ENCODE assay signal across 8 cellular contexts in the genomic region with DNA sequence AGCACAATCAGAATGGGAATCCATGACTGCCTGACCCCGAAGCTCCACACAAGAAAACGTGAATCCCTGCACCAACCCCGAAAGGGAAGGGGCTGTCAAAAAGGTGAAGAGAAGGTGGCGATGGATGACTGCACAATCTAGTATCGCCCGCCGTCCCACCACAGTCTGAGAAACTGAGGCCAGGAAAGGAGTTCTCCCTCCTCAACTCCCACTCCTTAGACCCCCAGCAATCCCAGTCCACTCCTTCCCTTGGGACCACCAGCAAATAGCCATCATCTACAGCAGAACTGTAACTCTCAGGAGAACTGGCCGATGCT. TPM values are rescaled to one million over a fixed set of nuclear protein-coding genes. Genes with fewer than 3 reads are reported as not detected.
A peak's percentile ranks its signal among the peaks of the same experiment; 100 is the strongest.
DNase-seq lines count a peak whose midpoint lies in the region; ATAC-seq and TF ChIP-seq lines count a peak whose summit lies in the region.

No MANE protein-coding gene starts in this region.

- intact Hi-C loops in left lung (cut with DNase I) (no loop called here), tibial artery (cut with DNase I; ENCODE audit: low total_unique reads) (no loop called here)

- no peaks in the 10 kb centered on the region for H3K9me3 ChIP-seq in left lung
- H3K9me3 ChIP-seq in tibial artery: no peaks in the 10 kb centered on the region

- H3K4me1 ChIP-seq in left lung (peaks cover 8 to 39% of the 10 kb centered on the region in 2 donors), tibial artery (peaks cover 0 to 24% (median 15%) of the 10 kb centered on the region in 4 donors)

- H3K27me3 ChIP-seq in left lung (no peaks in the 10 kb centered on the region), tibial artery (no peaks in the 10 kb centered on the region)

- H3K4me3 Mint-ChIP-seq in activated naive CD4-positive, alpha-beta T cell treated with anti-CD3 and anti-CD28 coated beads, Interleukin-2, amount 10 ng/mL, durations not matched to agents 7 days and 5 days: peak overlapping the region; percentile 87
- peak overlapping the region; percentile 98 for H3K4me3 Mint-ChIP-seq in activated naive CD8-positive, alpha-beta T cell treated with anti-CD3 and anti-CD28 coated beads, Interleukin-2, amount 50 U/mL, for 24 hours

- no peaks in the 10 kb centered on the region for H3K9me3 Mint-ChIP-seq in activated naive CD4-positive, alpha-beta T cell treated with anti-CD3 and anti-CD28 coated beads, Interleukin-2, amount 10 ng/mL, durations not matched to agents 7 days and 5 days
- no peaks in the 10 kb centered on the region for H3K9me3 Mint-ChIP-seq in activated naive CD8-positive, alpha-beta T cell treated with anti-CD3 and anti-CD28 coated beads, Interleukin-2, amount 50 U/mL, for 24 hours

- H3K27me3 Mint-ChIP-seq in activated naive CD4-positive, alpha-beta T cell treated with anti-CD3 and anti-CD28 coated beads, Interleukin-2, amount 10 ng/mL, durations not matched to agents 7 days and 5 days: peaks cover 6% of the 10 kb centered on the region
- no peaks in the 10 kb centered on the region for H3K27me3 Mint-ChIP-seq in activated naive CD8-positive, alpha-beta T cell treated with anti-CD3 and anti-CD28 coated beads, Interleukin-2, amount 50 U/mL, for 24 hours

- H3K27ac ChIP-seq in left lung: peak overlapping the region; percentile 36 to 80
- H3K27ac ChIP-seq in tibial artery: peak overlapping the region; percentile 64 to 82

- DNase-seq in activated naive CD4-positive, alpha-beta T cell treated with anti-CD3 and anti-CD28 coated beads, Interleukin-2, amount 10 ng/mL, durations not matched to agents 7 days and 5 days: no peak
- no peak for DNase-seq in activated naive CD4-positive, alpha-beta T cell treated with Interleukin-2 at 50 U/mL for 16 hours
- no peak for DNase-seq in activated naive CD8-positive, alpha-beta T cell treated with anti-CD3 and anti-CD28 coated beads, Interleukin-2, amount 50 U/mL, for 24 hours
- DNase-seq in left lung: no peak
- DNase-seq in tibial artery: no peak
- no peak for DNase-seq in T-helper 9 cell

- peak overlapping the region; percentile 81 for H3K27ac Mint-ChIP-seq in activated naive CD4-positive, alpha-beta T cell treated with anti-CD3 and anti-CD28 coated beads, Interleukin-2, amount 10 ng/mL, durations not matched to agents 7 days and 5 days
- peak overlapping the region; percentile 97 for H3K27ac Mint-ChIP-seq in activated naive CD8-positive, alpha-beta T cell treated with anti-CD3 and anti-CD28 coated beads, Interleukin-2, amount 50 U/mL, for 24 hours

- CTCF ChIA-PET in activated naive CD4-positive, alpha-beta T cell treated with anti-CD3 and anti-CD28 coated beads, Interleukin-2, amount 10 ng/mL, durations not matched to agents 7 days and 5 days (lab: Charles Lee): interaction anchor here (0.6 to 1.5 kb wide), 7 partner anchors 66 to 230 kb away, joined by 3 to 8 read pairs (median 3); no protein-coding TSS in a partner anchor

- TF ChIP-seq CTCF in left lung (IDR thresholded peaks at IDR 0.05) (no peak), tibial artery (IDR thresholded peaks at IDR 0.05) (no peak)

- H3K36me3 ChIP-seq in left lung (peaks cover 0 to 16% of the 10 kb centered on the region in 2 donors), tibial artery (peaks cover 5 to 15% (median 15%) of the 10 kb centered on the region in 3 donors)

- peaks cover 39% of the 10 kb centered on the region for H3K4me1 Mint-ChIP-seq in activated naive CD4-positive, alpha-beta T cell treated with anti-CD3 and anti-CD28 coated beads, Interleukin-2, amount 10 ng/mL, durations not matched to agents 7 days and 5 days
- H3K4me1 Mint-ChIP-seq in activated naive CD8-positive, alpha-beta T cell treated with anti-CD3 and anti-CD28 coated beads, Interleukin-2, amount 50 U/mL, for 24 hours: peaks cover 28% of the 10 kb centered on the region

- H3K4me3 ChIP-seq in left lung (peak overlapping the region; percentile 58 to 77), tibial artery (peak overlapping the region; percentile 58 to 66)

- ATAC-seq in activated naive CD8-positive, alpha-beta T cell treated with anti-CD3 and anti-CD28 coated beads, Interleukin-2, amount 50 U/mL, for 24 hours: no peak
- ATAC-seq in left lung (no peak), HG02571 (IDR thresholded peaks at IDR 0.05; ENCODE audit: unreplicated experiment) (no peak), GM18517 (IDR thresholded peaks at IDR 0.05; ENCODE audit: unreplicated experiment) (no peak)

- peaks cover 14% of the 10 kb centered on the region for H3K36me3 Mint-ChIP-seq in activated naive CD4-positive, alpha-beta T cell treated with anti-CD3 and anti-CD28 coated beads, Interleukin-2, amount 10 ng/mL, durations not matched to agents 7 days and 5 days
- H3K36me3 Mint-ChIP-seq in activated naive CD8-positive, alpha-beta T cell treated with anti-CD3 and anti-CD28 coated beads, Interleukin-2, amount 50 U/mL, for 24 hours (ENCODE audit: low read depth): peaks cover 4% of the 10 kb centered on the region

RNA-seq across cellular contexts. Expression of gene NOSIP, which starts 0.5 kb away (rescaled TPM):
- 10 to 100 TPM; 40.8 to 45.0 TPM for total RNA-seq in left lung

RNA-seq across cellular contexts. Expression of gene PRRG2, which starts 1.2 kb away (rescaled TPM):
- 10 to 100 TPM in 1 of 2 donors, 1 to 10 TPM in 1; 7.6 to 13.6 TPM for total RNA-seq in left lung

RNA-seq across cellular contexts. Expression of gene PRR12, which starts 11.1 kb away (rescaled TPM):
- 10 to 100 TPM; 26.1 to 26.7 TPM for total RNA-seq in left lung

RNA-seq across cellular contexts. Expression of gene RCN3, which starts 52.1 kb away (rescaled TPM):
- total RNA-seq in left lung: 10 to 100 TPM; 55.4 to 65.3 TPM
